Comparison of ENCODE assay signal across 1 cellular context in genomic region chr9:70418822-70419545, GRCh38.
TF ChIP-seq lines count a peak whose summit lies in the region.

No MANE protein-coding gene starts in this region.

TF ChIP-seq in K562, 482 proteins besides CTCF, POLR2A, EP300 and RAD21 (continued from another document and continues in another):
- TF ChIP-seq PBX2 (CRISPR knock-in tag; IDR thresholded peaks at IDR 0.05; ENCODE audit: low read depth), result peak; percentile 25; the same call in 1 of the 2 replicates
- no peak for TF ChIP-seq PBX2 (tag; conservative IDR thresholded peaks at IDR 0.05; ENCODE audit: low read depth)
- no peak for TF ChIP-seq NR2F6 (CRISPR knock-in tag; IDR thresholded peaks at IDR 0.05)
- no peak for TF ChIP-seq ATF3 (IDR thresholded peaks at IDR 0.05)
- 0 out of 2 replicates have a peak, but pooled peaks have one; percentile 14 for TF ChIP-seq ATF3 (CRISPR knock-in tag; conservative IDR thresholded peaks at IDR 0.05)
- TF ChIP-seq MYNN (IDR thresholded peaks at IDR 0.05), result no peak
- no peak for TF ChIP-seq MYNN (CRISPR knock-in tag; IDR thresholded peaks at IDR 0.05)
- TF ChIP-seq SMARCB1 (IDR thresholded peaks at IDR 0.05; ENCODE audit: insufficient read length, low read depth), result no peak
- no peak for TF ChIP-seq PATZ1 (CRISPR knock-in tag; IDR thresholded peaks at IDR 0.05; ENCODE audit: borderline replicate concordance)
- TF ChIP-seq MBD2 (IDR thresholded peaks at IDR 0.05; ENCODE audit: borderline replicate concordance, low read depth), result peak; percentile 31; the same call in 1 of the 2 replicates
- no peak for TF ChIP-seq PHB (CRISPR knock-in tag; IDR thresholded peaks at IDR 0.05)
- no peak for TF ChIP-seq HNRNPH1 (optimal IDR thresholded peaks at IDR 0.05; ENCODE audit: low read depth, low read length)
- no peak for TF ChIP-seq ZNF592 (IDR thresholded peaks at IDR 0.05)
- TF ChIP-seq POLR2H (tag; IDR thresholded peaks at IDR 0.05; ENCODE audit: low read depth), result no peak; the same call in 1 of the 2 replicates
- TF ChIP-seq ZFP36 (IDR thresholded peaks at IDR 0.05; ENCODE audit: low read depth, low read length, partially characterized antibody), result no peak
- 0 out of 2 replicates have a peak, but pooled peaks have one; percentile 17 for TF ChIP-seq E2F5 (CRISPR knock-in tag; IDR thresholded peaks at IDR 0.05)
- no peak for TF ChIP-seq BMI1 (IDR thresholded peaks at IDR 0.05; ENCODE audit: low read length)
- no peak for TF ChIP-seq CHD1 (IDR thresholded peaks at IDR 0.05; ENCODE audit: low read length)
- TF ChIP-seq ZNF311 (CRISPR knock-in tag; IDR thresholded peaks at IDR 0.05), result no peak
- TF ChIP-seq ZFX (CRISPR knock-in tag; IDR thresholded peaks at IDR 0.05), result peak; percentile 78
- no peak for TF ChIP-seq ATF6 (CRISPR knock-in tag; IDR thresholded peaks at IDR 0.05)
- TF ChIP-seq CC2D1A (IDR thresholded peaks at IDR 0.05), result no peak
- TF ChIP-seq POLR3G (IDR thresholded peaks at IDR 0.05; ENCODE audit: extremely low read depth, insufficient read length, insufficient replicate concordance), result no peak
- peak; percentile 87; the same call in 1 of the 2 replicates for TF ChIP-seq NR1H2 (CRISPR knock-in tag; IDR thresholded peaks at IDR 0.05)
- peak; percentile 99 for TF ChIP-seq THRA (IDR thresholded peaks at IDR 0.05)
- TF ChIP-seq YY1 (IDR thresholded peaks at IDR 0.05; ENCODE audit: borderline replicate concordance in 1 of 3, control insufficient read depth in 1 of 3, extremely low read depth in 1 of 3, insufficient read depth in 3 of 3, insufficient read length in 1 of 3, insufficient replicate concordance in 2 of 3, low read depth in 1 of 3, low read length in 2 of 3), result peak in 2 of 3 experiments; percentile 8 to 75
- no peak for TF ChIP-seq SETDB1 (IDR thresholded peaks at IDR 0.05; ENCODE audit: low read length)
- no peak for TF ChIP-seq ZBTB2 (IDR thresholded peaks at IDR 0.05)
- TF ChIP-seq TAF1 (IDR thresholded peaks at IDR 0.05; ENCODE audit: control insufficient read depth, extremely low read depth, insufficient read depth, low read length, severe bottlenecking), result peak; percentile 65
- no peak for TF ChIP-seq ATF1 (CRISPR knock-in tag; IDR thresholded peaks at IDR 0.05)
- peak; percentile 47 for TF ChIP-seq ATF1 (tag; IDR thresholded peaks at IDR 0.05)
- no peak for TF ChIP-seq BACH1 (tag; IDR thresholded peaks at IDR 0.05)
- TF ChIP-seq SPI1 (IDR thresholded peaks at IDR 0.05; ENCODE audit: borderline replicate concordance, low read depth, low read length), result no peak
- no peak for TF ChIP-seq ATF4 (CRISPR knock-in tag; IDR thresholded peaks at IDR 0.05)
- TF ChIP-seq SLC30A9 (CRISPR knock-in tag; IDR thresholded peaks at IDR 0.05), result no peak
- TF ChIP-seq KDM1A (IDR thresholded peaks at IDR 0.05), result no peak
- peak; percentile 31; the same call in 1 of the 2 replicates for TF ChIP-seq GABPA (tag; conservative IDR thresholded peaks at IDR 0.05; ENCODE audit: low read depth)
- 0 out of 2 replicates have a peak, but pooled peaks have one; percentile 9 for TF ChIP-seq FOXK1 (CRISPR knock-in tag; IDR thresholded peaks at IDR 0.05; ENCODE audit: borderline replicate concordance)
- no peak; the same call in 1 of the 2 replicates for TF ChIP-seq AFF4 (CRISPR knock-in tag; IDR thresholded peaks at IDR 0.05)
- peak; percentile 61; the same call in 1 of the 2 replicates for TF ChIP-seq NCOR1 (IDR thresholded peaks at IDR 0.05)
- no peak for TF ChIP-seq MTA1 (IDR thresholded peaks at IDR 0.05; ENCODE audit: borderline replicate concordance)
- TF ChIP-seq L3MBTL2 (IDR thresholded peaks at IDR 0.05), result peak; percentile 93
